In the genomic region with DNA sequence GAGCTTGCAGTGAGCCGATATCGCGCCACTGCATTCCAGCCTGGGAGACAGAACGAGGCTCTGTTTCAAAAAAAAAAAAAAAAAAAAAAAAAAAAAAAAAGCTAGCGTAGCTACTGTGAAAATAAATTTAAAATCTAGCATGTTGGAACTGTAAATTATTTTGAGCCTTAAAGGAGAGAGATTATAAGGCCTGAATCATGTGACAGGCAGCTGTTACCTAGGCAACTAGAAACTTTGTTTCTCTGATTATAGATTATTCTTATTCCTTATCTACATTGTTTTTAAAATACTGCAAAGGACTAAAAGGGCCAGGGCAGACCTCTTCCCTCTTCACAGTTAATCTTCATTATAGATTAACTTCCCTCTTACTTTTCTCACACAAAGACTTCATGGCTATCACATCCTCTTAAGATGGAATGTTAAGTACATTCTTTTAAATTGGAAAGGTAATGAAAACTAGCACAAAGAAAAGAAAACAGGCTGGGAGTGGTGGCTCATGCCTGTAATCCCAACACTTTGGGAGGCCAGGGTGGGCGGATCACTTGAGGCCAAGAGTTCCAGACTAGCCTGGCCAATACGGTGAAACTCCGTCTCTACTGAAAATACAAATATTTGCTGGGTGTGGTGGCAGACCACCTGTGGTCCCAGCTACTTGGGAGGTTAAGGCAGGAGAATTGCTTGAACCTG, we compare ENCODE assay signal across 1 cellular context.
TF ChIP-seq lines count a peak whose summit lies in the region.

No MANE protein-coding gene starts in this region.

TF ChIP-seq in WTC11, 78 proteins besides CTCF, POLR2A, EP300 and RAD21 (continued from another document):
- no peak for TF ChIP-seq E2F4 (CRISPR knock-in tag; IDR thresholded peaks at IDR 0.05; ENCODE audit: borderline replicate concordance, low read depth)
- TF ChIP-seq, protein P1, sequence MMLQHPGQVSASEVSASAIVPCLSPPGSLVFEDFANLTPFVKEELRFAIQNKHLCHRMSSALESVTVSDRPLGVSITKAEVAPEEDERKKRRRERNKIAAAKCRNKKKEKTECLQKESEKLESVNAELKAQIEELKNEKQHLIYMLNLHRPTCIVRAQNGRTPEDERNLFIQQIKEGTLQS (CRISPR knock-in tag; conservative IDR thresholded peaks at IDR 0.05): no peak
- TF ChIP-seq OVOL2 (CRISPR knock-in tag; IDR thresholded peaks at IDR 0.05; ENCODE audit: borderline replicate concordance): no peak
- TF ChIP-seq ZNF317 (CRISPR knock-in tag; IDR thresholded peaks at IDR 0.05; ENCODE audit: borderline replicate concordance, low read depth): no peak
- no peak for TF ChIP-seq IRF2 (CRISPR knock-in tag; IDR thresholded peaks at IDR 0.05; ENCODE audit: borderline replicate concordance, low read depth)
- TF ChIP-seq FOXK1 (CRISPR knock-in tag; IDR thresholded peaks at IDR 0.05): no peak
- TF ChIP-seq ZNF416 (CRISPR knock-in tag; IDR thresholded peaks at IDR 0.05): no peak
- TF ChIP-seq ZNF423 (CRISPR knock-in tag; IDR thresholded peaks at IDR 0.05): no peak
